Comparison of ENCODE assay signal across 30 cellular contexts in the genomic region with DNA sequence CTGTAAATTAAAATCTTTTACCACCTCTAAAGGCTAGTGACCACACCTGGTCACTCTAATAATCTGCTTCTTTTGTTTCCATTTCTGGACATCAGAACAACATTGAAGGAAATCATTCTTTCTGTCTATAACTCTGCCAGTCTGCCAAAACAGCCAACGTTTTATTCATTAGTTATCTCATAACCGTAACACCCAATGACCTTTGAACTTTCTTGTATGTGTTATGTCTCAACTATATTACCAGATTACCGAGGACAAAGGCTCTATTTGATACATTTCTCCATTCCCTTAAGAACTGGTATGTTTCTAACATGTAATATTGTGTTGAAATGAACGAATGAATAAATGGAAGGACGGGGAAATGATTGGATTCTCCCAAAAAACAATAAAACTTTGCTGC.
"Had no signal": no experiment of that assay in that cellular context is flagged by ENCODE, and none has a peak within 500 bp of the region (broad histone marks: within the 10 kb centered on the region; RNA-seq: fewer than 3 reads in every experiment).

No MANE protein-coding gene starts in this region.

- H3K36me3 ChIP-seq: WERI-Rb-1 had no signal

- H3K27ac ChIP-seq: VCaP, WERI-Rb-1 had no signal

- ATAC-seq: activated CD4-positive, alpha-beta T cell treated with anti-CD3 and anti-CD28 coated beads for 36 hours; activated CD4-positive, CD25-positive, alpha-beta regulatory T cell treated with anti-CD3 and anti-CD28 coated beads, Interleukin-2, amount 50 U/mL, for 24 hours; activated CD8-positive, alpha-beta memory T cell treated with anti-CD3 and anti-CD28 coated beads, Interleukin-2, amount 10 ng/mL, durations not matched to agents 7 days and 5 days; activated CD8-positive, alpha-beta T cell treated with anti-CD3 and anti-CD28 coated beads for 36 hours; activated CD8-positive, alpha-beta T cell treated with anti-CD3 and anti-CD28 coated beads, Interleukin-2, amount 10 ng/mL, durations not matched to agents 7 days and 5 days; T-cell; T-helper 17 cell; WTC11 had no signal

- DNase-seq: activated B cell treated with CpG ODN at 0.5 μM for 24 hours; activated CD4-positive, alpha-beta memory T cell treated with anti-CD3 and anti-CD28 coated beads for 36 hours; activated CD4-positive, alpha-beta memory T cell treated with anti-CD3 and anti-CD28 coated beads, Interleukin-2, amount 10 ng/mL, durations not matched to agents 7 days and 5 days; activated CD4-positive, alpha-beta T cell treated with anti-CD3 and anti-CD28 coated beads for 1 hour; activated CD4-positive, alpha-beta T cell treated with anti-CD3 and anti-CD28 coated beads for 36 hours; activated CD4-positive, alpha-beta T cell treated with anti-CD3 and anti-CD28 coated beads for 4 hours; activated CD4-positive, alpha-beta T cell treated with anti-CD3 and anti-CD28 coated beads for 48 hours; activated CD4-positive, alpha-beta T cell treated with anti-CD3 and anti-CD28 coated beads, Interleukin-2, amount 10 ng/mL, durations not matched to agents 24 days and 14 days; activated CD4-positive, alpha-beta T cell treated with anti-CD3 and anti-CD28 coated beads, Interleukin-2, amount 10 ng/mL, durations not matched to agents 7 days and 5 days; activated CD4-positive, alpha-beta T cell treated with anti-CD3 and anti-CD28 coated beads, Interleukin-2, amount 50 U/mL, for 1 hour; activated CD4-positive, alpha-beta T cell treated with anti-CD3 and anti-CD28 coated beads, Interleukin-2, amount 50 U/mL, for 4 hours; activated CD4-positive, alpha-beta T cell treated with anti-CD3 and anti-CD28 coated beads, Interleukin-2, amount 50 U/mL, for 48 hours; activated CD4-positive, CD25-positive, alpha-beta regulatory T cell; activated CD4-positive, CD25-positive, alpha-beta regulatory T cell treated with anti-CD3 and anti-CD28 coated beads, Interleukin-2, amount 50 U/mL, for 72 hours; activated CD8-positive, alpha-beta memory T cell treated with anti-CD3 and anti-CD28 coated beads, Interleukin-2, amount 10 ng/mL, durations not matched to agents 7 days and 5 days; activated CD8-positive, alpha-beta memory T cell treated with anti-CD3 and anti-CD28 coated beads, Interleukin-2, amount 50 U/mL, for 4 hours; activated CD8-positive, alpha-beta memory T cell treated with anti-CD3 and anti-CD28 coated beads, Interleukin-2, amount 50 U/mL, for 48 hours; activated CD8-positive, alpha-beta T cell treated with anti-CD3 and anti-CD28 coated beads for 36 hours; activated CD8-positive, alpha-beta T cell treated with anti-CD3 and anti-CD28 coated beads, Interleukin-2, amount 10 ng/mL, durations not matched to agents 7 days and 5 days; T-cell; T-helper 1 cell; T-helper 17 cell; T-helper 2 cell; T-helper 9 cell; T1000; WERI-Rb-1 had no signal

- FAIRE-seq: TTC549 had no signal
